Comparison of ENCODE assay signal across 8 cellular contexts in the genomic region with DNA sequence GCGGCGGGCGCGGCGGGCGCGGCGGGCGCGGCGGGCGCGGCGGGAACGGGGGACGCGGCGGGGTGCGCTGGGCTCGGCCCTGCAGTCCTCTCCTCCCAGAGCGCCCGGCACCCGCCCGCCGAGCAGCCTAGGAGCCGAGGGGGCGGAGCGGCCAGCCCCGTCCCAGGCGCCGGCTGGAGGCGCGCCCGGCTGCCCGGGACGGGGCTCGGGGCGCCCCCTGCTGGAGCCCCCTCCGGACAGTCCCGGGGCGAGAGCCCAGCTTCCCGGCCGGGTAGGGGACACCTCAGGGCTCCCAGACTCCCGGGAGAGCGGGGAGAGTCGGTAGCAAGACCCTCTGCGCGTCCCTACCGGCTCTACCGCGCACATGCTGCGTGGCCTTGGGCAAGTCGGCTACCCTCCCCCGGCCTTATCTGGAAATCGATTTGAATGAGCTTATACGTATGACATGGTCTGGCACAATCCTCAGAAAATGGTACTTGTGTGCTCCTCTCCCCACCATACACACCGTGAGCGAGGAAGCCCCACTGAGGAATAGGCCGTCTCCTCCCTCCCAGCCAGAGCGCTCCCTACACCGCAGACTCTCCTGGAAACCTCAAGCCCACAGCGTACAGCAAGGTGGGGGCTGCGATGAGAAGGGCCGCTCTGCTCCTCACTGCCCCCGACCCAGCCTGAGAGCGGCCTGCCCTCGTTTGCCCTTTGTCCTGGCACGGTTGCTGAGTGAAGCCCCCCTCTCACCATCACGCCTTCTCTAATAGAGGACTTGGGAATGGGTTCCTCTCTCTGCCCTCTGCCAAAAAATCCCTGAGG. TPM values are rescaled to one million over a fixed set of nuclear protein-coding genes. Genes with fewer than 3 reads are reported as not detected.
DNase-seq lines count a peak whose midpoint lies in the region; ATAC-seq and TF ChIP-seq lines count a peak whose summit lies in the region.

A gene (minus strand): TSS at position 139 of the 807 bp plus-strand sequence. CDS start 6,224 bp downstream, outside the sequence.

- DNase-seq in NCI-H1694 treated with DMSO at 0.1 percent for 48 hours (lab: John Stamatoyannopoulos, UW) (peak; percentile 15), NCI-H1694 (lab: John Stamatoyannopoulos, UW) (no peak), SHP77 treated with DMSO at 0.1 percent for 48 hours (lab: John Stamatoyannopoulos, UW) (peak; percentile 3), activated gamma-delta T cell (lab: John Stamatoyannopoulos, UW) (peak; percentile 50), foreskin keratinocyte (no peak), neural crest cell (ENCODE audit: low read depth, low spot score) (peak; percentile 70)
- DNase-seq in stimulated activated naive CD8-positive, alpha-beta T cell treated with anti-CD3 and anti-CD28 coated beads, Interleukin-15, amount 100 ng/mL, for 72 hours, result peak; percentile 60 to 77

- H3K27ac ChIP-seq in foreskin keratinocyte, result no peak within 1 kb of the TSS

- peaks cover 24% of the 10 kb centered on the region for H3K27me3 ChIP-seq in foreskin keratinocyte

- no peaks in the 10 kb centered on the region for H3K4me1 ChIP-seq in foreskin keratinocyte

- no peaks in the 10 kb centered on the region for H3K9me3 Mint-ChIP-seq in neural crest cell
- H3K9me3 Mint-ChIP-seq in stimulated activated naive CD8-positive, alpha-beta T cell treated with anti-CD3 and anti-CD28 coated beads, Interleukin-15, amount 100 ng/mL, for 72 hours, result no peaks in the 10 kb centered on the region

- TF ChIP-seq CTCF in foreskin keratinocyte (conservative IDR thresholded peaks at IDR 0.05), result peak; percentile 93
- peak; percentile 83 for TF ChIP-seq CTCF in neural crest cell (conservative IDR thresholded peaks at IDR 0.05)

- H3K27me3 Mint-ChIP-seq in neural crest cell (ENCODE audit: low read depth), result peaks cover 5% of the 10 kb centered on the region
- peaks cover 48% of the 10 kb centered on the region for H3K27me3 Mint-ChIP-seq in stimulated activated naive CD8-positive, alpha-beta T cell treated with anti-CD3 and anti-CD28 coated beads, Interleukin-15, amount 100 ng/mL, for 72 hours

- ATAC-seq in HG03342 (IDR thresholded peaks at IDR 0.05; ENCODE audit: unreplicated experiment), result peak; percentile 48
- ATAC-seq in foreskin keratinocyte, result peak; percentile 84
- ATAC-seq in stimulated activated naive CD8-positive, alpha-beta T cell treated with anti-CD3 and anti-CD28 coated beads, Interleukin-15, amount 100 ng/mL, for 72 hours, result peak; percentile 87

- H3K36me3 Mint-ChIP-seq in neural crest cell (ENCODE audit: low read depth), result no peaks in the 10 kb centered on the region

- H3K4me1 Mint-ChIP-seq in neural crest cell, result peaks cover 23% of the 10 kb centered on the region
- H3K4me1 Mint-ChIP-seq in stimulated activated naive CD8-positive, alpha-beta T cell treated with anti-CD3 and anti-CD28 coated beads, Interleukin-15, amount 100 ng/mL, for 72 hours, result peaks cover 21% of the 10 kb centered on the region

- peak within 1 kb of the TSS; percentile 72 for H3K27ac Mint-ChIP-seq in neural crest cell (ENCODE audit: unreplicated experiment)
- no peak within 1 kb of the TSS for H3K27ac Mint-ChIP-seq in stimulated activated naive CD8-positive, alpha-beta T cell treated with anti-CD3 and anti-CD28 coated beads, Interleukin-15, amount 100 ng/mL, for 72 hours

- H3K4me3 Mint-ChIP-seq in neural crest cell, result peak within 1 kb of the TSS; percentile 87
- peak within 1 kb of the TSS; percentile 80 to 81 for H3K4me3 Mint-ChIP-seq in stimulated activated naive CD8-positive, alpha-beta T cell treated with anti-CD3 and anti-CD28 coated beads, Interleukin-15, amount 100 ng/mL, for 72 hours

RNA-seq across cellular contexts. Expression of the gene that starts here (rescaled TPM):
- total RNA-seq in foreskin keratinocyte (2.2 and 2.5 TPM in 2 replicates), neural crest cell (8.5 and 8.8 TPM in 2 replicates)
- 1.5 and 2.5 TPM in 2 replicates for polyA plus RNA-seq in foreskin keratinocyte

Comparison
In these comparisons a context has a peak if more than half of its experiments do, and no peak if none do; other contexts are left out.
1. DNase-seq: peak in NCI-H1694 treated with DMSO at 0.1 percent for 48 hours (single experiment), SHP77 treated with DMSO at 0.1 percent for 48 hours (single experiment), activated gamma-delta T cell (single experiment), neural crest cell (single experiment) and stimulated activated naive CD8-positive, alpha-beta T cell treated with anti-CD3 and anti-CD28 coated beads, Interleukin-15, amount 100 ng/mL, for 72 hours (2 of 2); none in NCI-H1694 (single experiment) and foreskin keratinocyte (0 of 2).
2. Peak in every context shown above with its lines, with median percentiles within 50 percentile points of each other: ATAC-seq.